In the genomic region with DNA sequence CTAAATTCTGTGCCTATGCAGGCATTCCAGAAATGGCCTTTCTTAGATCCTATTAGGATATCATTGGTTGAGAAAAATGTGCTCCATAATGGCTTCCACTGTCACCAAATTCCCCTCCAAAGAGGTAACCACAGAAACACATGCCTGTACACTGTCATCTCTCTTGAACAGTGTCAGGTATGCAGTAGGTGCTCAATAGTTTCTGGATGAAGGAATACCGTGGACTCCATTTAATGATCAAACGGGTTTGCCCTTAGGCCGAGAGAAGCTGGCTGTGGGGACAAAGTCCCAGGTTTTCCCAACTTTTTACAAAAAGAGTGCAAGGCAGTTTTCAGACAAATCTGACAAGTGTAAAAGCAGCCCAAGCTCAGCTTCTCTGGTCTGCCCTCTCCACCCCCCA, we compare ENCODE assay signal across 34 cellular contexts.
"Had no signal": no experiment of that assay in that cellular context is flagged by ENCODE, and none has a peak within 500 bp of the region (broad histone marks: within the 10 kb centered on the region; RNA-seq: fewer than 3 reads in every experiment).

No MANE protein-coding gene starts in this region.

- H3K4me3 ChIP-seq: MG63 had no signal

- H3K27me3 ChIP-seq: MG63 had no signal

- H3K9me3 ChIP-seq: MG63 had no signal

- H3K36me3 ChIP-seq: MG63 had no signal

- DNase-seq: Karpas-422, Kasumi-1, MG63, MM.1S, MV-4-11, NCI-H1048, NCI-H1092, NCI-H1092 treated with DMSO at 0.1 percent for 48 hours, NCI-H1105, NCI-H1105 treated with DMSO at 0.1 percent for 48 hours, NCI-H1417, NCI-H1417 treated with DMSO at 0.1 percent for 48 hours, NCI-H1436, NCI-H1436 treated with DMSO at 0.1 percent for 48 hours, NCI-H146, NCI-H1694, NCI-H1694 treated with DMSO at 0.1 percent for 48 hours, NCI-H187, NCI-H187 treated with DMSO at 0.1 percent for 48 hours, NCI-H1930, NCI-H2029, NCI-H2029 treated with DMSO at 0.1 percent for 48 hours, NCI-H2081, NCI-H2081 treated with DMSO at 0.1 percent for 48 hours, NCI-H2107, NCI-H2171, NCI-H2171 treated with DMSO at 0.1 percent for 48 hours, NCI-H2227 treated with DMSO at 0.1 percent for 48 hours, NCI-H226, NCI-H345, NCI-H446, NCI-H446 treated with DMSO at 0.1 percent for 48 hours, NCI-H510A, NCI-H510A treated with DMSO at 0.1 percent for 48 hours had no signal
